In the genomic region with DNA sequence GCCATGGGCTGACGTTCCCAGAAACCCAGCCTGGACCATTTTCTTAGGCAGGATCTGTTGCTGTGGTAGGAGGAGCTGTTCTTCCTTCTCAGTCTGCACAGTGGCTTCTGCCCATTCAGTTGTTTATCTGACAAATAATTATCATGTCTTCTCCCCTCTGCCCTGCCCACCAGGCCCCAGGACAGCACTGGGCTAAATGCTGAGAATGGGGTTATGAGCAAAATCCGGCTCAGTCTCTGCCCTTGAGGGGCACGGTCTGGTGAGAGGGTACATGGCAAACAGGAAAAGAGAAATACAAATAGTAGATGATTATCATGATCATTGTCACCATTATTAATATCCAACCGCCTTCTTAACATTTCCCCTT, we compare ENCODE assay signal across 19 cellular contexts. TPM values are rescaled to one million over a fixed set of nuclear protein-coding genes. Genes with fewer than 3 reads are reported as not detected.
"Had no signal": no experiment of that assay in that cellular context is flagged by ENCODE, and none has a peak within 500 bp of the region (broad histone marks: within the 10 kb centered on the region; RNA-seq: fewer than 3 reads in every experiment).

No MANE protein-coding gene starts in this region.

- H3K27ac ChIP-seq: cardiac muscle cell, epithelial cell of prostate, foreskin keratinocyte, sigmoid colon had no signal

- ATAC-seq: effector memory CD8-positive, alpha-beta T cell; foreskin keratinocyte; naive thymus-derived CD4-positive, alpha-beta T cell had no signal

- H3K27me3 ChIP-seq: cardiac muscle cell, pancreas, sigmoid colon had no signal

- H3K4me1 ChIP-seq: foreskin keratinocyte had no signal

- H3K36me3 Mint-ChIP-seq: activated CD4-positive, alpha-beta memory T cell treated with anti-CD3 and anti-CD28 coated beads for 36 hours; activated naive CD8-positive, alpha-beta T cell; naive thymus-derived CD4-positive, alpha-beta T cell had no signal

- H3K4me3 Mint-ChIP-seq: activated CD4-positive, alpha-beta memory T cell treated with anti-CD3 and anti-CD28 coated beads for 36 hours; activated naive CD8-positive, alpha-beta T cell; activated T-helper 1 cell treated with anti-CD3 and anti-CD28 coated beads, Interleukin-12 subunit alpha, Interleukin-12 subunit beta, Interleukin-2, Interleukin-4 antibody, amounts not matched to agents 30 ng/mL and 10 ng/mL and 1 ng/mL, durations not matched to agents 14 hours and 24 hours and 36 hours; effector memory CD8-positive, alpha-beta T cell; naive thymus-derived CD4-positive, alpha-beta T cell had no signal

- H3K9me3 Mint-ChIP-seq: activated CD4-positive, alpha-beta memory T cell treated with anti-CD3 and anti-CD28 coated beads for 36 hours; activated T-helper 1 cell treated with anti-CD3 and anti-CD28 coated beads, Interleukin-12 subunit alpha, Interleukin-12 subunit beta, Interleukin-2, Interleukin-4 antibody, amounts not matched to agents 30 ng/mL and 10 ng/mL and 1 ng/mL, durations not matched to agents 14 hours and 24 hours and 36 hours; effector memory CD8-positive, alpha-beta T cell; naive thymus-derived CD4-positive, alpha-beta T cell had no signal

- DNase-seq: activated CD4-positive, alpha-beta memory T cell treated with anti-CD3 and anti-CD28 coated beads for 36 hours; activated T-cell treated with anti-CD3 and anti-CD28 coated beads for 4 hours; amniotic stem cell; dermis blood vessel endothelial cell; effector memory CD8-positive, alpha-beta T cell; foreskin keratinocyte; hippocampal formation; left colon; mesenchymal stem cell; naive thymus-derived CD4-positive, alpha-beta T cell; sigmoid colon; stimulated activated CD8-positive, alpha-beta memory T cell treated with anti-CD3 and anti-CD28 coated beads, Interleukin-4, amount 100 ng/mL, for 48 hours; stimulated activated naive CD4-positive, alpha-beta T cell; T-helper 2 cell had no signal

- H3K27ac Mint-ChIP-seq: activated CD4-positive, alpha-beta memory T cell treated with anti-CD3 and anti-CD28 coated beads for 36 hours; activated naive CD8-positive, alpha-beta T cell; activated T-helper 1 cell treated with anti-CD3 and anti-CD28 coated beads, Interleukin-12 subunit alpha, Interleukin-12 subunit beta, Interleukin-2, Interleukin-4 antibody, amounts not matched to agents 30 ng/mL and 10 ng/mL and 1 ng/mL, durations not matched to agents 14 hours and 24 hours and 36 hours; effector memory CD8-positive, alpha-beta T cell; naive thymus-derived CD4-positive, alpha-beta T cell had no signal

- H3K9me3 ChIP-seq: pancreas, sigmoid colon had no signal

- FAIRE-seq: pancreas had no signal

- H3K4me3 ChIP-seq: cardiac muscle cell, sigmoid colon had no signal

- H3K36me3 ChIP-seq: cardiac muscle cell, pancreas, sigmoid colon had no signal

RNA-seq across cellular contexts. Expression of gene C11orf96, which starts 42.9 kb away (rescaled TPM):
- total RNA-seq: foreskin keratinocyte had no signal
- polyA plus RNA-seq: foreskin keratinocyte; naive thymus-derived CD4-positive, alpha-beta T cell had no signal
